ENCODE assay signal across 16 cellular contexts in the genomic region with DNA sequence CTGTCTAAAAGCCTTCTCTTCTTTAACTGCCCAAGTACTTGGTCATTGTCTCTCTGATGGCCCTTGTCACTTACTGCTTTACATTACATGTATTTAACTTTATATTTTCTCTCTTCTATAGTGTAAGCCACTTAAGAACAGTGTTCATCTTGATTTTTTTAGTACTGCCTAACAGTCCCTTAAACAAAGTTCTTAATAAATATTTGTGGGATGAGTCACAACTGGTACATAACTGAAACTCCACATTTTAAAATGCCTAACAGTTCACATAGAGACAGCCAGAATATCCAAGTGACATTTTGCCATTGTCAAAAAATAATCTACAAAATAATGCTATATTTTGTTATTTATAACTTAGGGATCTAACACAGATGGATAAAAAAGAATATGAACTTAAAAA.
DNase-seq lines count a peak whose midpoint lies in the region; FAIRE-seq and TF ChIP-seq lines count a peak whose summit lies in the region.
"Had no signal": no experiment of that assay in that cellular context is flagged by ENCODE, and none has a peak within 500 bp of the region (broad histone marks: within the 10 kb centered on the region; RNA-seq: fewer than 3 reads in every experiment).

No MANE protein-coding gene starts in this region.

- peak; percentile 44 for DNase-seq in H4 (ENCODE audit: low spot score)
- peak in 1 of 2 experiments; percentile 68 for DNase-seq in SJSA1 (ENCODE audit: low read depth in 1 of 2, low spot score in 2 of 2)
- DNase-seq in fibroblast of pulmonary artery (ENCODE audit: low read depth): peak; percentile 60
- DNase-seq in renal cortical epithelial cell (ENCODE audit: low read depth): peak; percentile 77
- no peak for DNase-seq in activated effector memory CD4-positive, alpha-beta T cell treated with anti-CD3 and anti-CD28 coated beads, Interleukin-2, amount 50 U/mL, for 16 hours
- no peak for DNase-seq in activated naive CD4-positive, alpha-beta T cell treated with anti-CD3 and anti-CD28 coated beads, Interleukin-2, amount 10 ng/mL, durations not matched to agents 7 days and 5 days
- DNase-seq in hepatic stellate cell (ENCODE audit: low spot score): no peak
- DNase-seq in small intestine: no peak
- DNase-seq: activated CD8-positive, alpha-beta T cell treated with anti-CD3 and anti-CD28 coated beads, Interleukin-2, amount 10 ng/mL, durations not matched to agents 7 days and 5 days; anterior cingulate cortex; CD4-positive, alpha-beta memory T cell; midbrain; NCI-H187; stomach had no signal

- FAIRE-seq in small intestine (lab: Jason Lieb, UNC): no peak
- FAIRE-seq: GM12891, islet of Langerhans had no signal

- no peaks in the 10 kb centered on the region for H3K36me3 ChIP-seq in SJSA1
- no peaks in the 10 kb centered on the region for H3K36me3 ChIP-seq in small intestine (ENCODE audit: control insufficient read depth in 2 of 2, insufficient read depth in 2 of 2, low read length in 2 of 2)
- H3K36me3 ChIP-seq: stomach had no signal

- H3K27ac ChIP-seq in SJSA1 (peak overlapping the region; percentile 76), small intestine (ENCODE audit: low read depth in 1 of 2, low read length in 1 of 2) (no peak overlapping the region)
- H3K27ac ChIP-seq: stomach had no signal

- H3K4me3 Mint-ChIP-seq in activated naive CD4-positive, alpha-beta T cell treated with anti-CD3 and anti-CD28 coated beads, Interleukin-2, amount 10 ng/mL, durations not matched to agents 7 days and 5 days: no peak overlapping the region
- H3K4me3 Mint-ChIP-seq: activated CD8-positive, alpha-beta T cell treated with anti-CD3 and anti-CD28 coated beads, Interleukin-2, amount 10 ng/mL, durations not matched to agents 7 days and 5 days; CD4-positive, alpha-beta memory T cell had no signal

- no peaks in the 10 kb centered on the region for H3K27me3 Mint-ChIP-seq in activated naive CD4-positive, alpha-beta T cell treated with anti-CD3 and anti-CD28 coated beads, Interleukin-2, amount 10 ng/mL, durations not matched to agents 7 days and 5 days

- H3K4me3 ChIP-seq in SJSA1: no peak overlapping the region
- no peak overlapping the region for H3K4me3 ChIP-seq in fibroblast of pulmonary artery (replicated peaks; ENCODE audit: low read depth, low read length)
- H3K4me3 ChIP-seq in small intestine (ENCODE audit: low read depth in 1 of 2, low read length in 2 of 2): no peak overlapping the region
- H3K4me3 ChIP-seq: stomach had no signal

- H3K9me3 Mint-ChIP-seq in activated naive CD4-positive, alpha-beta T cell treated with anti-CD3 and anti-CD28 coated beads, Interleukin-2, amount 10 ng/mL, durations not matched to agents 7 days and 5 days: no peaks in the 10 kb centered on the region
- H3K9me3 Mint-ChIP-seq: CD4-positive, alpha-beta memory T cell had no signal

- no peak overlapping the region for H3K27ac Mint-ChIP-seq in activated naive CD4-positive, alpha-beta T cell treated with anti-CD3 and anti-CD28 coated beads, Interleukin-2, amount 10 ng/mL, durations not matched to agents 7 days and 5 days
- H3K27ac Mint-ChIP-seq: activated CD8-positive, alpha-beta T cell treated with anti-CD3 and anti-CD28 coated beads, Interleukin-2, amount 10 ng/mL, durations not matched to agents 7 days and 5 days; CD4-positive, alpha-beta memory T cell had no signal

- H3K36me3 Mint-ChIP-seq in activated naive CD4-positive, alpha-beta T cell treated with anti-CD3 and anti-CD28 coated beads, Interleukin-2, amount 10 ng/mL, durations not matched to agents 7 days and 5 days: no peaks in the 10 kb centered on the region
- H3K36me3 Mint-ChIP-seq: CD4-positive, alpha-beta memory T cell had no signal

- CTCF ChIA-PET in activated naive CD4-positive, alpha-beta T cell treated with anti-CD3 and anti-CD28 coated beads, Interleukin-2, amount 10 ng/mL, durations not matched to agents 7 days and 5 days (lab: Charles Lee): interaction anchor here (1.3 kb wide), 1 partner anchor 12 kb away, joined by 3 read pairs; no protein-coding TSS in a partner anchor

- no peak for TF ChIP-seq CTCF in fibroblast of pulmonary artery (IDR thresholded peaks at IDR 0.05; ENCODE audit: low read length, missing control alignments)

- H3K27me3 ChIP-seq in SJSA1 (replicated peaks) (no peaks in the 10 kb centered on the region), small intestine (ENCODE audit: control insufficient read depth in 2 of 2, insufficient read depth in 2 of 2, low read length in 2 of 2) (no peaks in the 10 kb centered on the region)
- H3K27me3 ChIP-seq: stomach had no signal

- peaks cover 25% of the 10 kb centered on the region for H3K4me1 ChIP-seq in SJSA1 (replicated peaks)
- no peaks in the 10 kb centered on the region for H3K4me1 ChIP-seq in small intestine (ENCODE audit: control insufficient read depth in 2 of 2, insufficient read depth in 1 of 2, low read depth in 1 of 2, low read length in 1 of 2)

- H3K4me1 Mint-ChIP-seq in activated naive CD4-positive, alpha-beta T cell treated with anti-CD3 and anti-CD28 coated beads, Interleukin-2, amount 10 ng/mL, durations not matched to agents 7 days and 5 days: no peaks in the 10 kb centered on the region
- H3K4me1 Mint-ChIP-seq: CD4-positive, alpha-beta memory T cell had no signal

- H3K9me3 ChIP-seq in SJSA1 (replicated peaks) (no peaks in the 10 kb centered on the region; the same call in 1 of the 2 replicates), small intestine (ENCODE audit: control insufficient read depth, low read depth) (no peaks in the 10 kb centered on the region)
- H3K9me3 ChIP-seq: stomach had no signal

Comparison
In these comparisons a context has a peak if more than half of its experiments do, and no peak if none do; other contexts are left out.
1. DNase-seq: peak in H4 (single experiment), fibroblast of pulmonary artery (single experiment) and renal cortical epithelial cell (single experiment); none in activated effector memory CD4-positive, alpha-beta T cell treated with anti-CD3 and anti-CD28 coated beads, Interleukin-2, amount 50 U/mL, for 16 hours (single experiment), activated naive CD4-positive, alpha-beta T cell treated with anti-CD3 and anti-CD28 coated beads, Interleukin-2, amount 10 ng/mL, durations not matched to agents 7 days and 5 days (single experiment), hepatic stellate cell (single experiment) and small intestine (single experiment).